In the genomic region with DNA sequence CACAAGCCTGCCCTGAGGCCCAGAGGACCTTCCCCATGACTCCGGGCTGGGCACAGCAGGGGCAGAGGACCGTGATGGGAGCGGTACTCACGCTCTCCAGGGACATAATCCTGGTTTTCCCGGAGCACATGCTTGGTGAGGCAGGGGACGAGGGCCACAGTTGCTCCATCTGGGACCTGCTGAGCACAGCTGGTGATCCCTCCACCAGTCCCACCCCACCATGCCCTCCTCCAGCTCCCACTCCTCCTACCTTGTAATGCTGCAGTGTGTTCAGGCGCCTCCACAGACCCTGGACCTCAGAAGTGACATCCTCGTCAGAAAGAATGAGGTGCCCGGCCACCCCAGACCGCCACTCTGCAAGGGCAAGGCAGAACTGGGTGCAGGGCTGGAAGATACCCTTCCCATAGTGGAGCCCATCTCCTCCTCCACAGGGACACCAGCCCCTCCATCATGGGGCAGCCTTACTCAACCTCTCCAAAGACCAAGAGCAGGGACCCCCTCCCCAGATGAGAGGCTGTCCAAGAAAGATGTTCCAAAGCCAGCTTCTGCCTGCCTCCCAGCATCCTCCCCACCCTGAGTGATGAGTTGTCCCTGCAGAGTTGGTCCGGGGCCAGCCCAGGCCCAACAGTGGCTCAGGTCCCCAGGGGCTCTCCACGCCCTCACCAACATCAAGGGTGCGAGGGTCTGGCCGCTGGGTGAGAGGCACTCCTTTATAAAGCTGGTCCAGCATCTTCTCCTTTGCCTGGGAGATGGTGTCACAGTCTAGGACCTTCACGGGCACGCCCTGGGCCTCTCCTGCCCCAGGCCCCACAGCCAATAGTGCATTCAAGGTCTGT, we compare ENCODE assay signal across 1 cellular context.
TF ChIP-seq lines count a peak whose summit lies in the region.

No MANE protein-coding gene starts in this region.

TF ChIP-seq in WTC11, 78 proteins besides CTCF, POLR2A, EP300 and RAD21:
- TF ChIP-seq SP1 (CRISPR knock-in tag; conservative IDR thresholded peaks at IDR 0.05) (no peak), NFATC4 (CRISPR knock-in tag; IDR thresholded peaks at IDR 0.05) (no peak), KAT7 (CRISPR knock-in tag; IDR thresholded peaks at IDR 0.05; ENCODE audit: borderline replicate concordance) (no peak), TP53 (CRISPR knock-in tag; IDR thresholded peaks at IDR 0.05) (no peak), EMX1 (CRISPR knock-in tag; IDR thresholded peaks at IDR 0.05) (no peak), NFYB (CRISPR knock-in tag; conservative IDR thresholded peaks at IDR 0.05; ENCODE audit: low read depth) (no peak), MXD4 (CRISPR knock-in tag; IDR thresholded peaks at IDR 0.05; ENCODE audit: borderline replicate concordance) (no peak), ZNF121 (CRISPR knock-in tag; IDR thresholded peaks at IDR 0.05) (no peak), CBFB (CRISPR knock-in tag; IDR thresholded peaks at IDR 0.05; ENCODE audit: low read depth) (no peak), FOXJ3 (CRISPR knock-in tag; IDR thresholded peaks at IDR 0.05; ENCODE audit: borderline replicate concordance) (no peak)
- TF ChIP-seq, protein P1, sequence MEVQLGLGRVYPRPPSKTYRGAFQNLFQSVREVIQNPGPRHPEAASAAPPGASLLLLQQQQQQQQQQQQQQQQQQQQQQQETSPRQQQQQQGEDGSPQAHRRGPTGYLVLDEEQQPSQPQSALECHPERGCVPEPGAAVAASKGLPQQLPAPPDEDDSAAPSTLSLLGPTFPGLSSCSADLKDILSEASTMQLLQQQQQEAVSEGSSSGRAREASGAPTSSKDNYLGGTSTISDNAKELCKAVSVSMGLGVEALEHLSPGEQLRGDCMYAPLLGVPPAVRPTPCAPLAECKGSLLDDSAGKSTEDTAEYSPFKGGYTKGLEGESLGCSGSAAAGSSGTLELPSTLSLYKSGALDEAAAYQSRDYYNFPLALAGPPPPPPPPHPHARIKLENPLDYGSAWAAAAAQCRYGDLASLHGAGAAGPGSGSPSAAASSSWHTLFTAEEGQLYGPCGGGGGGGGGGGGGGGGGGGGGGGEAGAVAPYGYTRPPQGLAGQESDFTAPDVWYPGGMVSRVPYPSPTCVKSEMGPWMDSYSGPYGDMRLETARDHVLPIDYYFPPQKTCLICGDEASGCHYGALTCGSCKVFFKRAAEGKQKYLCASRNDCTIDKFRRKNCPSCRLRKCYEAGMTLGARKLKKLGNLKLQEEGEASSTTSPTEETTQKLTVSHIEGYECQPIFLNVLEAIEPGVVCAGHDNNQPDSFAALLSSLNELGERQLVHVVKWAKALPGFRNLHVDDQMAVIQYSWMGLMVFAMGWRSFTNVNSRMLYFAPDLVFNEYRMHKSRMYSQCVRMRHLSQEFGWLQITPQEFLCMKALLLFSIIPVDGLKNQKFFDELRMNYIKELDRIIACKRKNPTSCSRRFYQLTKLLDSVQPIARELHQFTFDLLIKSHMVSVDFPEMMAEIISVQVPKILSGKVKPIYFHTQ (CRISPR knock-in tag; IDR thresholded peaks at IDR 0.05): no peak
- TF ChIP-seq, protein P2, sequence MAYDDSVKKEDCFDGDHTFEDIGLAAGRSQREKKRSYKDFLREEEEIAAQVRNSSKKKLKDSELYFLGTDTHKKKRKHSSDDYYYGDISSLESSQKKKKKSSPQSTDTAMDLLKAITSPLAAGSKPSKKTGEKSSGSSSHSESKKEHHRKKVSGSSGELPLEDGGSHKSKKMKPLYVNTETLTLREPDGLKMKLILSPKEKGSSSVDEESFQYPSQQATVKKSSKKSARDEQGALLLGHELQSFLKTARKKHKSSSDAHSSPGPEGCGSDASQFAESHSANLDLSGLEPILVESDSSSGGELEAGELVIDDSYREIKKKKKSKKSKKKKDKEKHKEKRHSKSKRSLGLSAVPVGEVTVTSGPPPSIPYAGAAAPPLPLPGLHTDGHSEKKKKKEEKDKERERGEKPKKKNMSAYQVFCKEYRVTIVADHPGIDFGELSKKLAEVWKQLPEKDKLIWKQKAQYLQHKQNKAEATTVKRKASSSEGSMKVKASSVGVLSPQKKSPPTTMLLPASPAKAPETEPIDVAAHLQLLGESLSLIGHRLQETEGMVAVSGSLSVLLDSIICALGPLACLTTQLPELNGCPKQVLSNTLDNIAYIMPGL (CRISPR knock-in tag; IDR thresholded peaks at IDR 0.05): no peak
- TF ChIP-seq, protein P3, sequence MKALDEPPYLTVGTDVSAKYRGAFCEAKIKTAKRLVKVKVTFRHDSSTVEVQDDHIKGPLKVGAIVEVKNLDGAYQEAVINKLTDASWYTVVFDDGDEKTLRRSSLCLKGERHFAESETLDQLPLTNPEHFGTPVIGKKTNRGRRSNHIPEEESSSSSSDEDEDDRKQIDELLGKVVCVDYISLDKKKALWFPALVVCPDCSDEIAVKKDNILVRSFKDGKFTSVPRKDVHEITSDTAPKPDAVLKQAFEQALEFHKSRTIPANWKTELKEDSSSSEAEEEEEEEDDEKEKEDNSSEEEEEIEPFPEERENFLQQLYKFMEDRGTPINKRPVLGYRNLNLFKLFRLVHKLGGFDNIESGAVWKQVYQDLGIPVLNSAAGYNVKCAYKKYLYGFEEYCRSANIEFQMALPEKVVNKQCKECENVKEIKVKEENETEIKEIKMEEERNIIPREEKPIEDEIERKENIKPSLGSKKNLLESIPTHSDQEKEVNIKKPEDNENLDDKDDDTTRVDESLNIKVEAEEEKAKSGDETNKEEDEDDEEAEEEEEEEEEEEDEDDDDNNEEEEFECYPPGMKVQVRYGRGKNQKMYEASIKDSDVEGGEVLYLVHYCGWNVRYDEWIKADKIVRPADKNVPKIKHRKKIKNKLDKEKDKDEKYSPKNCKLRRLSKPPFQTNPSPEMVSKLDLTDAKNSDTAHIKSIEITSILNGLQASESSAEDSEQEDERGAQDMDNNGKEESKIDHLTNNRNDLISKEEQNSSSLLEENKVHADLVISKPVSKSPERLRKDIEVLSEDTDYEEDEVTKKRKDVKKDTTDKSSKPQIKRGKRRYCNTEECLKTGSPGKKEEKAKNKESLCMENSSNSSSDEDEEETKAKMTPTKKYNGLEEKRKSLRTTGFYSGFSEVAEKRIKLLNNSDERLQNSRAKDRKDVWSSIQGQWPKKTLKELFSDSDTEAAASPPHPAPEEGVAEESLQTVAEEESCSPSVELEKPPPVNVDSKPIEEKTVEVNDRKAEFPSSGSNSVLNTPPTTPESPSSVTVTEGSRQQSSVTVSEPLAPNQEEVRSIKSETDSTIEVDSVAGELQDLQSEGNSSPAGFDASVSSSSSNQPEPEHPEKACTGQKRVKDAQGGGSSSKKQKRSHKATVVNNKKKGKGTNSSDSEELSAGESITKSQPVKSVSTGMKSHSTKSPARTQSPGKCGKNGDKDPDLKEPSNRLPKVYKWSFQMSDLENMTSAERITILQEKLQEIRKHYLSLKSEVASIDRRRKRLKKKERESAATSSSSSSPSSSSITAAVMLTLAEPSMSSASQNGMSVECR (CRISPR knock-in tag; IDR thresholded peaks at IDR 0.05; ENCODE audit: borderline replicate concordance): no peak
- TF ChIP-seq, protein P4, sequence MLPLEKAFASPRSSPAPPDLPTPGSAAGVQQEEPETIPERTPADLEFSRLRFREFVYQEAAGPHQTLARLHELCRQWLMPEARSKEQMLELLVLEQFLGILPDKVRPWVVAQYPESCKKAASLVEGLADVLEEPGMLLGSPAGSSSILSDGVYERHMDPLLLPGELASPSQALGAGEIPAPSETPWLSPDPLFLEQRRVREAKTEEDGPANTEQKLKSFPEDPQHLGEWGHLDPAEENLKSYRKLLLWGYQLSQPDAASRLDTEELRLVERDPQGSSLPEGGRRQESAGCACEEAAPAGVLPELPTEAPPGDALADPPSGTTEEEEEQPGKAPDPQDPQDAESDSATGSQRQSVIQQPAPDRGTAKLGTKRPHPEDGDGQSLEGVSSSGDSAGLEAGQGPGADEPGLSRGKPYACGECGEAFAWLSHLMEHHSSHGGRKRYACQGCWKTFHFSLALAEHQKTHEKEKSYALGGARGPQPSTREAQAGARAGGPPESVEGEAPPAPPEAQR (CRISPR knock-in tag; IDR thresholded peaks at IDR 0.05): no peak
- TF ChIP-seq, protein P5, sequence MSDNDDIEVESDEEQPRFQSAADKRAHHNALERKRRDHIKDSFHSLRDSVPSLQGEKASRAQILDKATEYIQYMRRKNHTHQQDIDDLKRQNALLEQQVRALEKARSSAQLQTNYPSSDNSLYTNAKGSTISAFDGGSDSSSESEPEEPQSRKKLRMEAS (CRISPR knock-in tag; IDR thresholded peaks at IDR 0.05): no peak
